Comparison of ENCODE assay signal across 8 cellular contexts in the genomic region with DNA sequence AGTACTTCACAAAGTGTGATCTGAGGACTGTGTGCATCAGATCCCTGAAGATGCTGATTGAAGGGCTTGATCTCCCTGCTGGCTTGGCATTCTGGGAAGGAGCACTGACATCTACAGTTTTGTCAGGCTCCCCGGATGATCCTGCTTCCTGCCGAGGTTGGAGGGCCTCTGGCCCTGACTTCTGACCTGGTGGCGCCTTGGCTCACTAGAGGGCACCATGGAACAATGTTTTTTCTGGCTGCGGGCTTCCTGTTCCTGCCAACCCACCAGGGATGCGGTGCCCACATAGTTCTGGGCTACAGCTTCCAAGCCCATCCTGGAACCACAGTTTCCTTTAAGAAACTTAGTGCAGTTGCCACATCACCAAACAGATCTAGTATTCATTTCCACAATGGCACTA. TPM values are rescaled to one million over a fixed set of nuclear protein-coding genes. Genes with fewer than 3 reads are reported as not detected.
DNase-seq lines count a peak whose midpoint lies in the region; TF ChIP-seq lines count a peak whose summit lies in the region.

No MANE protein-coding gene starts in this region.

- no peak overlapping the region for H3K4me3 Mint-ChIP-seq in osteocyte (ENCODE audit: unreplicated experiment)

- H3K27me3 ChIP-seq in dorsolateral prefrontal cortex (no peaks in the 10 kb centered on the region), spleen (replicated peaks in 1 of 7) (no peaks in the 10 kb centered on the region), vagina (no peaks in the 10 kb centered on the region)

- H3K36me3 ChIP-seq in spleen (no peaks in the 10 kb centered on the region), vagina (no peaks in the 10 kb centered on the region)

- intact Hi-C loops in dorsolateral prefrontal cortex (cut with DNase I): loop anchor here (5.0 to 10.0 kb wide), 3 partner anchors 100 to 230 kb away; no protein-coding TSS in a partner anchor
- intact Hi-C loops in spleen (cut with DNase I; ENCODE audit: low total_unique reads): no loop called here
- intact Hi-C loops in vagina (cut with DNase I): loop anchor here (10.0 kb wide), 1 partner anchor 140 kb away; no protein-coding TSS in a partner anchor

- H3K36me3 Mint-ChIP-seq in osteocyte (ENCODE audit: unreplicated experiment): no peaks in the 10 kb centered on the region

- H3K9me3 Mint-ChIP-seq in osteocyte (ENCODE audit: unreplicated experiment): no peaks in the 10 kb centered on the region

- TF ChIP-seq CTCF in dorsolateral prefrontal cortex (IDR thresholded peaks at IDR 0.05 in 54 of 56, conservative IDR thresholded peaks at IDR 0.05 in 2 of 56; ENCODE audit: low read depth in 1 of 56, partially characterized antibody in 56 of 56) (peak in 53 of 56 donors; percentile 31 to 74 (median 54)), osteocyte (IDR thresholded peaks at IDR 0.05) (peak; percentile 37), spleen (IDR thresholded peaks at IDR 0.05 in 8 of 11, conservative IDR thresholded peaks at IDR 0.05 in 3 of 11) (peak in 1 of 11 experiments; percentile 14), vagina (IDR thresholded peaks at IDR 0.05) (no peak)

- H3K9me3 ChIP-seq in spleen (no peaks in the 10 kb centered on the region), vagina (no peaks in the 10 kb centered on the region)

- H3K27me3 Mint-ChIP-seq in osteocyte (ENCODE audit: unreplicated experiment): no peaks in the 10 kb centered on the region

- H3K27ac Mint-ChIP-seq in osteocyte (ENCODE audit: unreplicated experiment): peak overlapping the region; percentile 19

- H3K4me1 ChIP-seq in spleen (peaks cover 12 to 76% (median 51%) of the 10 kb centered on the region in 6 donors), vagina (peaks cover 40% of the 10 kb centered on the region)

- peak overlapping the region in 20 of 59 donors; percentile 3 to 85 (median 30) for H3K27ac ChIP-seq in dorsolateral prefrontal cortex
- no peak overlapping the region for H3K27ac ChIP-seq in spleen
- no peak overlapping the region for H3K27ac ChIP-seq in vagina

- WGBS in spleen, 5 donors: 6 to 20% (median 6%) methylated on average over 3 to 5 of the region's 5 CpGs

- peaks cover 68% of the 10 kb centered on the region for H3K4me1 Mint-ChIP-seq in osteocyte (ENCODE audit: unreplicated experiment)

- no peak for TF ChIP-seq POLR2A in spleen (IDR thresholded peaks at IDR 0.05)
- TF ChIP-seq POLR2A in vagina (IDR thresholded peaks at IDR 0.05): no peak

- DNase-seq in ELR (ENCODE audit: low read depth) (peak; percentile 62), NAMALWA (ENCODE audit: low spot score) (peak; percentile 16), dorsolateral prefrontal cortex (peak in 5 of 10 donors; percentile 32 to 66 (median 55)), osteocyte (ENCODE audit: extremely low spot score, unreplicated experiment) (no peak), NCI-H187 treated with DMSO at 0.1 percent for 48 hours (lab: John Stamatoyannopoulos, UW) (no peak), spleen (no peak), vagina (ENCODE audit: extremely low spot score in 2 of 2) (no peak)
- no peak for DNase-seq in effector CD4-positive, alpha-beta T cell

- no peak overlapping the region for H3K4me3 ChIP-seq in dorsolateral prefrontal cortex
- H3K4me3 ChIP-seq in spleen: no peak overlapping the region
- no peak overlapping the region for H3K4me3 ChIP-seq in vagina

RNA-seq across cellular contexts. Expression of gene RASAL2, which starts 38.8 kb away (rescaled TPM):
- total RNA-seq in dorsolateral prefrontal cortex (10 to 100 TPM; 32.2 to 88.3 (median 63.5) TPM), osteocyte (34.2 and 35.4 TPM in 2 replicates), spleen (10 to 100 TPM in 6 of 7 donors, 1 to 10 TPM in 1; 9.1 to 24.4 (median 15.9) TPM), vagina (25.5 TPM)
- 1 to 10 TPM in 1 of 3 donors, under 1 TPM in 2; 0.42 to 1.4 (median 0.50) TPM for polyA plus RNA-seq in spleen

Comparison
In these comparisons a context has a peak if more than half of its experiments do, and no peak if none do; other contexts are left out.
1. DNase-seq: peak in ELR (single experiment) and NAMALWA (single experiment); none in osteocyte (single experiment), effector CD4-positive, alpha-beta T cell (single experiment), NCI-H187 treated with DMSO at 0.1 percent for 48 hours (single experiment), spleen (single experiment) and vagina (0 of 2).
2. CTCF ChIP-seq: peak in dorsolateral prefrontal cortex (53 of 56) and osteocyte (single experiment); none in vagina (0 of 3).